2 cellular contexts compared by ENCODE assay signal in genomic region chr7:150671798-150672585, GRCh38. TPM values are rescaled to one million over a fixed set of nuclear protein-coding genes. Genes with fewer than 3 reads are reported as not detected.
"Had no signal": no experiment of that assay in that cellular context is flagged by ENCODE, and none has a peak within 500 bp of the region (broad histone marks: within the 10 kb centered on the region; RNA-seq: fewer than 3 reads in every experiment).

No MANE protein-coding gene starts in this region.

RNA-seq across cellular contexts. Expression of gene GIMAP2, which starts 13.5 kb away (rescaled TPM):
- total RNA-seq: chondrocyte had no signal

RNA-seq across cellular contexts. Expression of gene GIMAP6, which starts 39.8 kb away (rescaled TPM):
- total RNA-seq: chondrocyte had no signal

RNA-seq across cellular contexts. Expression of gene GIMAP1, which starts 44.4 kb away (rescaled TPM):
- total RNA-seq: chondrocyte, WTC11 had no signal
